24 cellular contexts compared by ENCODE assay signal in genomic region chr21:45249626-45250025, GRCh38.
"Had no signal": no experiment of that assay in that cellular context is flagged by ENCODE, and none has a peak within 500 bp of the region (broad histone marks: within the 10 kb centered on the region; RNA-seq: fewer than 3 reads in every experiment).

No MANE protein-coding gene starts in this region.

- H3K27ac Mint-ChIP-seq: activated CD4-positive, alpha-beta memory T cell treated with anti-CD3 and anti-CD28 coated beads for 36 hours; activated CD4-positive, alpha-beta T cell treated with anti-CD3 and anti-CD28 coated beads, Interleukin-2, amount 10 ng/mL, durations not matched to agents 7 days and 5 days; activated naive CD4-positive, alpha-beta T cell treated with anti-CD3 and anti-CD28 coated beads for 36 hours; activated naive CD8-positive, alpha-beta T cell; activated T-helper 17 cell treated with anti-CD3 and anti-CD28 coated beads, Interleukin-2, amount 50 U/mL, for 72 hours; T-helper 1 cell treated with Interleukin-12 subunit alpha and Interleukin-12 subunit beta and Interleukin-4 antibody, amounts not matched to agents 30 μg/mL and 1 μg/mL, for 36 hours had no signal

- H3K27me3 ChIP-seq: brain microvascular endothelial cell, cardiac muscle cell, Peyer's patch had no signal

- H3K36me3 ChIP-seq: brain microvascular endothelial cell, cardiac muscle cell, Peyer's patch had no signal

- H3K4me2 ChIP-seq: KMS-11 had no signal

- H3K9me3 Mint-ChIP-seq: activated CD4-positive, alpha-beta T cell treated with anti-CD3 and anti-CD28 coated beads, Interleukin-2, amount 10 ng/mL, durations not matched to agents 7 days and 5 days; activated naive CD4-positive, alpha-beta T cell treated with anti-CD3 and anti-CD28 coated beads for 36 hours; activated T-helper 17 cell treated with anti-CD3 and anti-CD28 coated beads, Interleukin-2, amount 50 U/mL, for 72 hours had no signal

- DNase-seq: activated CD4-positive, alpha-beta memory T cell treated with anti-CD3 and anti-CD28 coated beads for 36 hours; activated CD4-positive, alpha-beta T cell treated with anti-CD3 and anti-CD28 coated beads, Interleukin-2, amount 10 ng/mL, durations not matched to agents 7 days and 5 days; activated CD4-positive, CD25-positive, alpha-beta regulatory T cell; activated gamma-delta T cell; activated naive CD4-positive, alpha-beta T cell treated with anti-CD3 and anti-CD28 coated beads for 36 hours; activated T-cell treated with anti-CD3 and anti-CD28 coated beads, Interleukin-2, amount 50 U/mL, for 48 hours; brain microvascular endothelial cell; MV-4-11; NCI-H1092 treated with DMSO at 0.1 percent for 48 hours; NCI-H1417 treated with DMSO at 0.1 percent for 48 hours; NCI-H2029; NCI-H2171 treated with DMSO at 0.1 percent for 48 hours; NCI-H345; NCI-H510A treated with DMSO at 0.1 percent for 48 hours; NCI-H69; NK-92 treated with Interleukin-12 subunit alpha and Interleukin-12 subunit beta, amount 100 ng/mL, for 24 hours; Peyer's patch; SHP77 had no signal

- H3K4me3 Mint-ChIP-seq: activated CD4-positive, alpha-beta memory T cell treated with anti-CD3 and anti-CD28 coated beads for 36 hours; activated CD4-positive, alpha-beta T cell treated with anti-CD3 and anti-CD28 coated beads, Interleukin-2, amount 10 ng/mL, durations not matched to agents 7 days and 5 days; activated naive CD4-positive, alpha-beta T cell treated with anti-CD3 and anti-CD28 coated beads for 36 hours; activated naive CD8-positive, alpha-beta T cell; activated T-helper 17 cell treated with anti-CD3 and anti-CD28 coated beads, Interleukin-2, amount 50 U/mL, for 72 hours; T-helper 1 cell treated with Interleukin-12 subunit alpha and Interleukin-12 subunit beta and Interleukin-4 antibody, amounts not matched to agents 30 μg/mL and 1 μg/mL, for 36 hours had no signal

- H3K9me3 ChIP-seq: Peyer's patch had no signal

- H3K4me1 ChIP-seq: Peyer's patch had no signal

- ATAC-seq: activated T-helper 17 cell treated with anti-CD3 and anti-CD28 coated beads, Interleukin-2, amount 50 U/mL, for 72 hours had no signal

- H3K4me1 Mint-ChIP-seq: activated CD4-positive, alpha-beta T cell treated with anti-CD3 and anti-CD28 coated beads, Interleukin-2, amount 10 ng/mL, durations not matched to agents 7 days and 5 days had no signal

- H3K9ac ChIP-seq: KMS-11 had no signal

- H3K36me3 Mint-ChIP-seq: activated CD4-positive, alpha-beta memory T cell treated with anti-CD3 and anti-CD28 coated beads for 36 hours; activated naive CD8-positive, alpha-beta T cell had no signal

- H3K27ac ChIP-seq: brain microvascular endothelial cell, KMS-11, Peyer's patch, RWPE1 had no signal

- H3K4me3 ChIP-seq: cardiac muscle cell had no signal
